In genomic region chr15:40106203-40107161, GRCh38 we compare ENCODE assay signal across 2 cellular contexts.
A peak's percentile ranks its signal among the peaks of the same experiment; 100 is the strongest.
TF ChIP-seq lines count a peak whose summit lies in the region.

No MANE protein-coding gene starts in this region.

TF ChIP-seq in K562, 482 proteins besides CTCF, POLR2A, EP300 and RAD21 (continued from another document and continues in another):
- TF ChIP-seq ILK (tag; IDR thresholded peaks at IDR 0.05; ENCODE audit: borderline replicate concordance, low read depth): no peak
- no peak for TF ChIP-seq ZNF41 (CRISPR knock-in tag; conservative IDR thresholded peaks at IDR 0.05)
- TF ChIP-seq MECOM (CRISPR knock-in tag; IDR thresholded peaks at IDR 0.05): no peak
- no peak for TF ChIP-seq ZBTB34 (CRISPR knock-in tag; IDR thresholded peaks at IDR 0.05)
- TF ChIP-seq ELF1 (tag; IDR thresholded peaks at IDR 0.05): 0 out of 2 replicates have a peak, but pooled peaks have one; percentile 51
- no peak for TF ChIP-seq KDM4B (IDR thresholded peaks at IDR 0.05; ENCODE audit: borderline replicate concordance in 2 of 2, low read depth in 1 of 2)
- no peak for TF ChIP-seq HCFC1 (IDR thresholded peaks at IDR 0.05; ENCODE audit: low read depth, low read length)
- peak in 1 of 2 experiments; percentile 70; a peak in 1 of 4 replicates for TF ChIP-seq TEAD1 (CRISPR knock-in tag; IDR thresholded peaks at IDR 0.05)
- TF ChIP-seq ZNF274 (IDR thresholded peaks at IDR 0.05; ENCODE audit: borderline replicate concordance, low read depth, low read length): no peak
- no peak for TF ChIP-seq ZNF217 (CRISPR knock-in tag; IDR thresholded peaks at IDR 0.05)
- TF ChIP-seq, protein P1, sequence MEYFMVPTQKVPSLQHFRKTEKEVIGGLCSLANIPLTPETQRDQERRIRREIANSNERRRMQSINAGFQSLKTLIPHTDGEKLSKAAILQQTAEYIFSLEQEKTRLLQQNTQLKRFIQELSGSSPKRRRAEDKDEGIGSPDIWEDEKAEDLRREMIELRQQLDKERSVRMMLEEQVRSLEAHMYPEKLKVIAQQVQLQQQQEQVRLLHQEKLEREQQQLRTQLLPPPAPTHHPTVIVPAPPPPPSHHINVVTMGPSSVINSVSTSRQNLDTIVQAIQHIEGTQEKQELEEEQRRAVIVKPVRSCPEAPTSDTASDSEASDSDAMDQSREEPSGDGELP (CRISPR knock-in tag; IDR thresholded peaks at IDR 0.05; ENCODE audit: borderline replicate concordance): peak; percentile 52; the same call in 1 of the 2 replicates
- TF ChIP-seq MCM3 (IDR thresholded peaks at IDR 0.05): no peak; the same call in 1 of the 2 replicates
- no peak for TF ChIP-seq ZBTB43 (CRISPR knock-in tag; IDR thresholded peaks at IDR 0.05)
- 0 out of 2 replicates have a peak, but pooled peaks have one; percentile 46 for TF ChIP-seq E2F5 (CRISPR knock-in tag; IDR thresholded peaks at IDR 0.05)
- TF ChIP-seq ATF7 (IDR thresholded peaks at IDR 0.05): peak; percentile 72
- no peak for TF ChIP-seq ZC3H11A (IDR thresholded peaks at IDR 0.05; ENCODE audit: low read depth, low read length)
- peak; percentile 89 for TF ChIP-seq LARP7 (IDR thresholded peaks at IDR 0.05)
- TF ChIP-seq ZNF780A (CRISPR knock-in tag; IDR thresholded peaks at IDR 0.05): no peak
- TF ChIP-seq NBN (IDR thresholded peaks at IDR 0.05; ENCODE audit: low read depth): 0 out of 2 replicates have a peak, but pooled peaks have one; percentile 92
- TF ChIP-seq SIRT6 (IDR thresholded peaks at IDR 0.05; ENCODE audit: low read depth, low read length): no peak
- TF ChIP-seq MTA3 (IDR thresholded peaks at IDR 0.05; ENCODE audit: borderline replicate concordance): peak; percentile 60; the same call in 1 of the 2 replicates
- no peak for TF ChIP-seq KAT8 (IDR thresholded peaks at IDR 0.05; ENCODE audit: low read depth)
- TF ChIP-seq RBM34 (IDR thresholded peaks at IDR 0.05; ENCODE audit: borderline replicate concordance, insufficient read depth, low read length): no peak
- TF ChIP-seq, protein P2, sequence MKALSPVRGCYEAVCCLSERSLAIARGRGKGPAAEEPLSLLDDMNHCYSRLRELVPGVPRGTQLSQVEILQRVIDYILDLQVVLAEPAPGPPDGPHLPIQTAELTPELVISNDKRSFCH (CRISPR knock-in tag; IDR thresholded peaks at IDR 0.05): no peak
- TF ChIP-seq, protein P2 (tag; IDR thresholded peaks at IDR 0.05): no peak
- no peak for TF ChIP-seq ZKSCAN1 (IDR thresholded peaks at IDR 0.05; ENCODE audit: low read depth, low read length)
- TF ChIP-seq JUND (IDR thresholded peaks at IDR 0.05; ENCODE audit: borderline replicate concordance, low read depth, low read length): peak; percentile 71; the same call in 1 of the 2 replicates
- peak; percentile 21; the same call in 2 of the 3 replicates for TF ChIP-seq JUND (tag; IDR thresholded peaks at IDR 0.05; ENCODE audit: borderline replicate concordance, low read depth, low read length)
- no peak for TF ChIP-seq ZNF384 (IDR thresholded peaks at IDR 0.05; ENCODE audit: low read depth, low read length)
- TF ChIP-seq NFE2L1 (tag; IDR thresholded peaks at IDR 0.05; ENCODE audit: borderline replicate concordance, low read depth): no peak
- no peak for TF ChIP-seq SMC3 (conservative IDR thresholded peaks at IDR 0.05; ENCODE audit: insufficient read depth, low read depth, low read length)
- no peak for TF ChIP-seq SRF (CRISPR knock-in tag; IDR thresholded peaks at IDR 0.05)
- TF ChIP-seq TEAD2 (tag; IDR thresholded peaks at IDR 0.05): no peak
- no peak for TF ChIP-seq ZNF717 (CRISPR knock-in tag; IDR thresholded peaks at IDR 0.05)
- TF ChIP-seq SMARCE1 (IDR thresholded peaks at IDR 0.05): peak; percentile 87
- TF ChIP-seq GTF2A2 (tag; IDR thresholded peaks at IDR 0.05): no peak
- peak; percentile 56; the same call in 1 of the 2 replicates for TF ChIP-seq TRIM28 (IDR thresholded peaks at IDR 0.05)
- no peak for TF ChIP-seq C11orf30 (IDR thresholded peaks at IDR 0.05; ENCODE audit: low read depth)
- no peak for TF ChIP-seq TBP (optimal IDR thresholded peaks at IDR 0.05; ENCODE audit: low read depth, low read length)
- no peak for TF ChIP-seq POLR2G (IDR thresholded peaks at IDR 0.05; ENCODE audit: low read depth, low read length)
- TF ChIP-seq NR2C1 (IDR thresholded peaks at IDR 0.05): no peak
- no peak for TF ChIP-seq NR2C1 (tag; IDR thresholded peaks at IDR 0.05)

TF ChIP-seq in HepG2, 621 proteins besides CTCF, POLR2A, EP300 and RAD21 (continued from another document and continues in another):
- TF ChIP-seq SOX5 (CRISPR knock-in tag; IDR thresholded peaks at IDR 0.05; ENCODE audit: borderline replicate concordance) (peak; percentile 66; the same call in 1 of the 2 replicates), HNF4A (CRISPR knock-in tag; IDR thresholded peaks at IDR 0.05) (peak; percentile 42; the same call in 1 of the 2 replicates), EZH2 (conservative IDR thresholded peaks at IDR 0.05; ENCODE audit: low read depth, low read length) (no peak), CEBPG (CRISPR knock-in tag; IDR thresholded peaks at IDR 0.05) (peak; percentile 94), ARNTL (CRISPR knock-in tag; IDR thresholded peaks at IDR 0.05) (no peak), ZSCAN20 (CRISPR knock-in tag; IDR thresholded peaks at IDR 0.05; ENCODE audit: borderline replicate concordance) (no peak), FOXJ3 (CRISPR knock-in tag; IDR thresholded peaks at IDR 0.05; ENCODE audit: borderline replicate concordance) (0 out of 2 replicates have a peak, but pooled peaks have one; percentile 26), ZNF205 (CRISPR knock-in tag; IDR thresholded peaks at IDR 0.05) (no peak), TSC22D2 (CRISPR knock-in tag; IDR thresholded peaks at IDR 0.05; ENCODE audit: borderline replicate concordance) (no peak), BRD4 (CRISPR knock-in tag; IDR thresholded peaks at IDR 0.05) (no peak), SKI (IDR thresholded peaks at IDR 0.05; ENCODE audit: partially characterized antibody) (peak; percentile 15), POLR2AphosphoS2 (IDR thresholded peaks at IDR 0.05; ENCODE audit: low read depth, low read length) (no peak), MXD4 (CRISPR knock-in tag; IDR thresholded peaks at IDR 0.05) (no peak), HDAC1 (CRISPR knock-in tag; IDR thresholded peaks at IDR 0.05) (peak; percentile 61), ZNF703 (CRISPR knock-in tag; IDR thresholded peaks at IDR 0.05; ENCODE audit: borderline replicate concordance) (no peak), SALL2 (CRISPR knock-in tag; IDR thresholded peaks at IDR 0.05) (no peak), SATB2 (CRISPR knock-in tag; IDR thresholded peaks at IDR 0.05) (no peak), ZNF382 (CRISPR knock-in tag; IDR thresholded peaks at IDR 0.05; ENCODE audit: borderline replicate concordance) (no peak), TBX2 (CRISPR knock-in tag; IDR thresholded peaks at IDR 0.05; ENCODE audit: borderline replicate concordance) (peak; percentile 25; the same call in 1 of the 2 replicates), ZSCAN25 (CRISPR knock-in tag; IDR thresholded peaks at IDR 0.05) (no peak), ASH2L (IDR thresholded peaks at IDR 0.05; ENCODE audit: insufficient read length, low read depth, low read length) (no peak), ZNF207 (IDR thresholded peaks at IDR 0.05; ENCODE audit: borderline replicate concordance) (no peak), ZNF335 (CRISPR knock-in tag; IDR thresholded peaks at IDR 0.05) (no peak), ZFP37 (CRISPR knock-in tag; IDR thresholded peaks at IDR 0.05; ENCODE audit: borderline replicate concordance) (0 out of 2 replicates have a peak, but pooled peaks have one; percentile 6), FOXA3 (CRISPR knock-in tag; IDR thresholded peaks at IDR 0.05) (peak; percentile 71), ZBTB38 (CRISPR knock-in tag; IDR thresholded peaks at IDR 0.05) (no peak), NBN (conservative IDR thresholded peaks at IDR 0.05) (no peak), MYC (CRISPR knock-in tag; IDR thresholded peaks at IDR 0.05; ENCODE audit: borderline replicate concordance) (no peak), KAT8 (CRISPR knock-in tag; IDR thresholded peaks at IDR 0.05) (peak; percentile 46; the same call in 1 of the 2 replicates), ZNF317 (CRISPR knock-in tag; IDR thresholded peaks at IDR 0.05) (no peak), FOXC1 (CRISPR knock-in tag; IDR thresholded peaks at IDR 0.05; ENCODE audit: borderline replicate concordance) (no peak), ZNF230 (CRISPR knock-in tag; IDR thresholded peaks at IDR 0.05) (no peak), ZFP41 (CRISPR knock-in tag; IDR thresholded peaks at IDR 0.05; ENCODE audit: borderline replicate concordance) (no peak), NCOR1 (IDR thresholded peaks at IDR 0.05; ENCODE audit: borderline replicate concordance, low read length) (peak; percentile 43; the same call in 1 of the 2 replicates), CEBPB (IDR thresholded peaks at IDR 0.05; ENCODE audit: borderline replicate concordance, low read depth, low read length) (peak; percentile 98), TFDP2 (CRISPR knock-in tag; IDR thresholded peaks at IDR 0.05) (peak; percentile 56), KLF16 (CRISPR knock-in tag; IDR thresholded peaks at IDR 0.05) (peak in 1 of 2 experiments; percentile 67; a peak in 1 of 4 replicates)
- TF ChIP-seq, protein P3, sequence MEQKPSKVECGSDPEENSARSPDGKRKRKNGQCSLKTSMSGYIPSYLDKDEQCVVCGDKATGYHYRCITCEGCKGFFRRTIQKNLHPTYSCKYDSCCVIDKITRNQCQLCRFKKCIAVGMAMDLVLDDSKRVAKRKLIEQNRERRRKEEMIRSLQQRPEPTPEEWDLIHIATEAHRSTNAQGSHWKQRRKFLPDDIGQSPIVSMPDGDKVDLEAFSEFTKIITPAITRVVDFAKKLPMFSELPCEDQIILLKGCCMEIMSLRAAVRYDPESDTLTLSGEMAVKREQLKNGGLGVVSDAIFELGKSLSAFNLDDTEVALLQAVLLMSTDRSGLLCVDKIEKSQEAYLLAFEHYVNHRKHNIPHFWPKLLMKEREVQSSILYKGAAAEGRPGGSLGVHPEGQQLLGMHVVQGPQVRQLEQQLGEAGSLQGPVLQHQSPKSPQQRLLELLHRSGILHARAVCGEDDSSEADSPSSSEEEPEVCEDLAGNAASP (CRISPR knock-in tag; IDR thresholded peaks at IDR 0.05; ENCODE audit: borderline replicate concordance): peak; percentile 73; the same call in 1 of the 2 replicates
- TF ChIP-seq, protein P4, sequence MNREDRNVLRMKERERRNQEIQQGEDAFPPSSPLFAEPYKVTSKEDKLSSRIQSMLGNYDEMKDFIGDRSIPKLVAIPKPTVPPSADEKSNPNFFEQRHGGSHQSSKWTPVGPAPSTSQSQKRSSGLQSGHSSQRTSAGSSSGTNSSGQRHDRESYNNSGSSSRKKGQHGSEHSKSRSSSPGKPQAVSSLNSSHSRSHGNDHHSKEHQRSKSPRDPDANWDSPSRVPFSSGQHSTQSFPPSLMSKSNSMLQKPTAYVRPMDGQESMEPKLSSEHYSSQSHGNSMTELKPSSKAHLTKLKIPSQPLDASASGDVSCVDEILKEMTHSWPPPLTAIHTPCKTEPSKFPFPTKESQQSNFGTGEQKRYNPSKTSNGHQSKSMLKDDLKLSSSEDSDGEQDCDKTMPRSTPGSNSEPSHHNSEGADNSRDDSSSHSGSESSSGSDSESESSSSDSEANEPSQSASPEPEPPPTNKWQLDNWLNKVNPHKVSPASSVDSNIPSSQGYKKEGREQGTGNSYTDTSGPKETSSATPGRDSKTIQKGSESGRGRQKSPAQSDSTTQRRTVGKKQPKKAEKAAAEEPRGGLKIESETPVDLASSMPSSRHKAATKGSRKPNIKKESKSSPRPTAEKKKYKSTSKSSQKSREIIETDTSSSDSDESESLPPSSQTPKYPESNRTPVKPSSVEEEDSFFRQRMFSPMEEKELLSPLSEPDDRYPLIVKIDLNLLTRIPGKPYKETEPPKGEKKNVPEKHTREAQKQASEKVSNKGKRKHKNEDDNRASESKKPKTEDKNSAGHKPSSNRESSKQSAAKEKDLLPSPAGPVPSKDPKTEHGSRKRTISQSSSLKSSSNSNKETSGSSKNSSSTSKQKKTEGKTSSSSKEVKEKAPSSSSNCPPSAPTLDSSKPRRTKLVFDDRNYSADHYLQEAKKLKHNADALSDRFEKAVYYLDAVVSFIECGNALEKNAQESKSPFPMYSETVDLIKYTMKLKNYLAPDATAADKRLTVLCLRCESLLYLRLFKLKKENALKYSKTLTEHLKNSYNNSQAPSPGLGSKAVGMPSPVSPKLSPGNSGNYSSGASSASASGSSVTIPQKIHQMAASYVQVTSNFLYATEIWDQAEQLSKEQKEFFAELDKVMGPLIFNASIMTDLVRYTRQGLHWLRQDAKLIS (CRISPR knock-in tag; IDR thresholded peaks at IDR 0.05): 0 out of 2 replicates have a peak, but pooled peaks have one; percentile 15
- TF ChIP-seq, protein P5, sequence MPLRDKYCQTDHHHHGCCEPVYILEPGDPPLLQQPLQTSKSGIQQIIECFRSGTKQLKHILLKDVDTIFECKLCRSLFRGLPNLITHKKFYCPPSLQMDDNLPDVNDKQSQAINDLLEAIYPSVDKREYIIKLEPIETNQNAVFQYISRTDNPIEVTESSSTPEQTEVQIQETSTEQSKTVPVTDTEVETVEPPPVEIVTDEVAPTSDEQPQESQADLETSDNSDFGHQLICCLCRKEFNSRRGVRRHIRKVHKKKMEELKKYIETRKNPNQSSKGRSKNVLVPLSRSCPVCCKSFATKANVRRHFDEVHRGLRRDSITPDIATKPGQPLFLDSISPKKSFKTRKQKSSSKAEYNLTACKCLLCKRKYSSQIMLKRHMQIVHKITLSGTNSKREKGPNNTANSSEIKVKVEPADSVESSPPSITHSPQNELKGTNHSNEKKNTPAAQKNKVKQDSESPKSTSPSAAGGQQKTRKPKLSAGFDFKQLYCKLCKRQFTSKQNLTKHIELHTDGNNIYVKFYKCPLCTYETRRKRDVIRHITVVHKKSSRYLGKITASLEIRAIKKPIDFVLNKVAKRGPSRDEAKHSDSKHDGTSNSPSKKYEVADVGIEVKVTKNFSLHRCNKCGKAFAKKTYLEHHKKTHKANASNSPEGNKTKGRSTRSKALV (CRISPR knock-in tag; IDR thresholded peaks at IDR 0.05): no peak
- TF ChIP-seq, protein P6, sequence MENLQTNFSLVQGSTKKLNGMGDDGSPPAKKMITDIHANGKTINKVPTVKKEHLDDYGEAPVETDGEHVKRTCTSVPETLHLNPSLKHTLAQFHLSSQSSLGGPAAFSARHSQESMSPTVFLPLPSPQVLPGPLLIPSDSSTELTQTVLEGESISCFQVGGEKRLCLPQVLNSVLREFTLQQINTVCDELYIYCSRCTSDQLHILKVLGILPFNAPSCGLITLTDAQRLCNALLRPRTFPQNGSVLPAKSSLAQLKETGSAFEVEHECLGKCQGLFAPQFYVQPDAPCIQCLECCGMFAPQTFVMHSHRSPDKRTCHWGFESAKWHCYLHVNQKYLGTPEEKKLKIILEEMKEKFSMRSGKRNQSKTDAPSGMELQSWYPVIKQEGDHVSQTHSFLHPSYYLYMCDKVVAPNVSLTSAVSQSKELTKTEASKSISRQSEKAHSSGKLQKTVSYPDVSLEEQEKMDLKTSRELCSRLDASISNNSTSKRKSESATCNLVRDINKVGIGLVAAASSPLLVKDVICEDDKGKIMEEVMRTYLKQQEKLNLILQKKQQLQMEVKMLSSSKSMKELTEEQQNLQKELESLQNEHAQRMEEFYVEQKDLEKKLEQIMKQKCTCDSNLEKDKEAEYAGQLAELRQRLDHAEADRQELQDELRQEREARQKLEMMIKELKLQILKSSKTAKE (CRISPR knock-in tag; IDR thresholded peaks at IDR 0.05; ENCODE audit: borderline replicate concordance): no peak; the same call in 1 of the 2 replicates
